ENCODE assay signal across 31 cellular contexts in the genomic region with DNA sequence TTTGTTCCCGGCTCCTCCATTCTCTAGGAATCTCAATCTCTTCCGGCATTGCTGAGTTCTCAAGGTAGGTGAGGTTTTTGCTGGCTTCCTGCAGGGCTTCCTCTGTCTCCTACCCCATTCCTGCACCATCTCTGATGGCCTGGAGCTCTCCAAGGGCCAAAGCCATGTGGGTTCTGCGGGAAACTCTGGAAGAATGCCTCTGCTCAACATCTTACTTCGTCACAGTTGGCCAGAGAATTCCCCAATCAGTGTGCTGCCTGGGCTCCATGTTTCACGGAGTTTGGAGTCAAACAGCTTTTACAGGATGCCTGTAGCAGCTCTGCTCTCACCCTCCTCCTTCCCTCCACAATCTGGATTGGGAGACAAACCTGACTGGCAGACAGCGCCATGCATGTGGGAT.
"Had no signal": no experiment of that assay in that cellular context is flagged by ENCODE, and none has a peak within 500 bp of the region (broad histone marks: within the 10 kb centered on the region; RNA-seq: fewer than 3 reads in every experiment).

No MANE protein-coding gene starts in this region.

- H3K27ac ChIP-seq: KMS-11, WERI-Rb-1 had no signal

- H3K36me3 ChIP-seq: WERI-Rb-1 had no signal

- H3K4me1 Mint-ChIP-seq: activated CD4-positive, alpha-beta memory T cell treated with anti-CD3 and anti-CD28 coated beads, Interleukin-2, amount 10 ng/mL, durations not matched to agents 7 days and 5 days; activated CD8-positive, alpha-beta memory T cell treated with anti-CD3 and anti-CD28 coated beads, Interleukin-2, amount 10 ng/mL, durations not matched to agents 7 days and 5 days; activated naive CD4-positive, alpha-beta T cell treated with anti-CD3 and anti-CD28 coated beads, Interleukin-2, amount 10 ng/mL, durations not matched to agents 7 days and 5 days had no signal

- H3K9ac ChIP-seq: KMS-11 had no signal

- FAIRE-seq: bronchial epithelial cell, RCC 7860 had no signal

- H3K4me2 ChIP-seq: KMS-11 had no signal

- H3K9me3 Mint-ChIP-seq: activated CD4-positive, alpha-beta memory T cell treated with anti-CD3 and anti-CD28 coated beads, Interleukin-2, amount 10 ng/mL, durations not matched to agents 7 days and 5 days; activated naive CD4-positive, alpha-beta T cell treated with anti-CD3 and anti-CD28 coated beads, Interleukin-2, amount 10 ng/mL, durations not matched to agents 7 days and 5 days; activated naive CD8-positive, alpha-beta T cell treated with anti-CD3 and anti-CD28 coated beads, Interleukin-2, amount 50 U/mL, for 24 hours had no signal

- H3K4me3 Mint-ChIP-seq: activated CD4-positive, alpha-beta memory T cell treated with anti-CD3 and anti-CD28 coated beads, Interleukin-2, amount 10 ng/mL, durations not matched to agents 7 days and 5 days; activated CD8-positive, alpha-beta memory T cell treated with anti-CD3 and anti-CD28 coated beads, Interleukin-2, amount 10 ng/mL, durations not matched to agents 7 days and 5 days; activated naive CD4-positive, alpha-beta T cell treated with anti-CD3 and anti-CD28 coated beads, Interleukin-2, amount 10 ng/mL, durations not matched to agents 7 days and 5 days; activated naive CD8-positive, alpha-beta T cell; activated naive CD8-positive, alpha-beta T cell treated with anti-CD3 and anti-CD28 coated beads, Interleukin-2, amount 50 U/mL, for 24 hours; brain had no signal

- H3K36me3 Mint-ChIP-seq: activated CD8-positive, alpha-beta memory T cell treated with anti-CD3 and anti-CD28 coated beads, Interleukin-2, amount 10 ng/mL, durations not matched to agents 7 days and 5 days; activated naive CD4-positive, alpha-beta T cell treated with anti-CD3 and anti-CD28 coated beads, Interleukin-2, amount 10 ng/mL, durations not matched to agents 7 days and 5 days; activated naive CD8-positive, alpha-beta T cell had no signal

- DNase-seq: activated CD4-positive, alpha-beta memory T cell treated with anti-CD3 and anti-CD28 coated beads, Interleukin-2, amount 10 ng/mL, durations not matched to agents 7 days and 5 days; activated CD4-positive, alpha-beta T cell treated with anti-CD3 and anti-CD28 coated beads for 1 hour; activated CD4-positive, alpha-beta T cell treated with anti-CD3 and anti-CD28 coated beads for 48 hours; activated CD4-positive, CD25-positive, alpha-beta regulatory T cell; activated CD8-positive, alpha-beta memory T cell treated with anti-CD3 and anti-CD28 coated beads for 24 hours; activated CD8-positive, alpha-beta memory T cell treated with anti-CD3 and anti-CD28 coated beads, Interleukin-2, amount 10 ng/mL, durations not matched to agents 7 days and 5 days; activated CD8-positive, alpha-beta memory T cell treated with anti-CD3 and anti-CD28 coated beads, Interleukin-2, amount 50 U/mL, for 48 hours; activated effector memory CD4-positive, alpha-beta T cell treated with Interleukin-2 at 50 U/mL for 16 hours; activated naive CD4-positive, alpha-beta T cell treated with anti-CD3 and anti-CD28 coated beads, Interleukin-2, amount 10 ng/mL, durations not matched to agents 7 days and 5 days; activated naive CD8-positive, alpha-beta T cell treated with anti-CD3 and anti-CD28 coated beads, Interleukin-2, amount 50 U/mL, for 24 hours; activated T-cell treated with anti-CD3 and anti-CD28 coated beads, Interleukin-2, amount 50 U/mL, for 48 hours; anterior cingulate cortex; caudate nucleus; cerebellar nuclear complex; MM.1S; NCI-H1105; NCI-H1417 treated with DMSO at 0.1 percent for 48 hours; NCI-H2029; NCI-H345; NCI-H524 treated with DMSO at 0.1 percent for 48 hours; Right ventricle myocardium superior; SW 1271; T-helper 1 cell; T-helper 2 cell; T-helper 9 cell; WERI-Rb-1 had no signal

- H3K27ac Mint-ChIP-seq: activated CD4-positive, alpha-beta memory T cell treated with anti-CD3 and anti-CD28 coated beads, Interleukin-2, amount 10 ng/mL, durations not matched to agents 7 days and 5 days; activated CD8-positive, alpha-beta memory T cell treated with anti-CD3 and anti-CD28 coated beads, Interleukin-2, amount 10 ng/mL, durations not matched to agents 7 days and 5 days; activated naive CD4-positive, alpha-beta T cell treated with anti-CD3 and anti-CD28 coated beads, Interleukin-2, amount 10 ng/mL, durations not matched to agents 7 days and 5 days; activated naive CD8-positive, alpha-beta T cell; activated naive CD8-positive, alpha-beta T cell treated with anti-CD3 and anti-CD28 coated beads, Interleukin-2, amount 50 U/mL, for 24 hours; brain had no signal

- H3K27me3 Mint-ChIP-seq: activated naive CD8-positive, alpha-beta T cell had no signal

- ATAC-seq: activated CD8-positive, alpha-beta memory T cell treated with anti-CD3 and anti-CD28 coated beads, Interleukin-2, amount 10 ng/mL, durations not matched to agents 7 days and 5 days; activated naive CD8-positive, alpha-beta T cell treated with anti-CD3 and anti-CD28 coated beads, Interleukin-2, amount 50 U/mL, for 24 hours had no signal
